Comparison of ENCODE assay signal across 8 cellular contexts in genomic region chr21:35840197-35840799, GRCh38.
DNase-seq lines count a peak whose midpoint lies in the region; ATAC-seq, FAIRE-seq and TF ChIP-seq lines count a peak whose summit lies in the region.

No MANE protein-coding gene starts in this region.

- peak; percentile 83 for FAIRE-seq in astrocyte (lab: Jason Lieb, UNC)

- H3K27me3 Mint-ChIP-seq in astrocyte (ENCODE audit: low read depth, unreplicated experiment): peaks cover 10% of the 10 kb centered on the region

- no peak overlapping the region for H2AFZ ChIP-seq in astrocyte (ENCODE audit: low read depth, low read length)

- no peak overlapping the region for H3K27ac ChIP-seq in astrocyte (ENCODE audit: low read depth, low read length)

- peak; percentile 95 for TF ChIP-seq CTCF in astrocyte (IDR thresholded peaks at IDR 0.05; ENCODE audit: insufficient read depth, low read depth, low read length)

- H4K20me1 ChIP-seq in astrocyte (ENCODE audit: insufficient read depth, low read length): no peaks in the 10 kb centered on the region

- ATAC-seq in GM18870 (IDR thresholded peaks at IDR 0.05; ENCODE audit: unreplicated experiment): no peak
- no peak for ATAC-seq in stimulated activated effector memory CD8-positive, alpha-beta T cell treated with anti-CD3 and anti-CD28 coated beads, Interleukin-12 subunit alpha, Interleukin-12 subunit beta, amount 100 ng/mL, for 72 hours

- no peaks in the 10 kb centered on the region for H3K4me1 Mint-ChIP-seq in astrocyte (ENCODE audit: low read depth, unreplicated experiment)
- H3K4me1 Mint-ChIP-seq in stimulated activated effector memory CD8-positive, alpha-beta T cell treated with anti-CD3 and anti-CD28 coated beads, Interleukin-12 subunit alpha, Interleukin-12 subunit beta, amount 100 ng/mL, for 72 hours: no peaks in the 10 kb centered on the region

- no peak overlapping the region for H3K4me3 ChIP-seq in astrocyte (ENCODE audit: insufficient read depth, low read depth, low read length)

- H3K36me3 ChIP-seq in astrocyte (ENCODE audit: insufficient read depth, low read length): no peaks in the 10 kb centered on the region

- H3K4me2 ChIP-seq in astrocyte (ENCODE audit: low read length): no peak overlapping the region

- no peaks in the 10 kb centered on the region for H3K9me3 ChIP-seq in astrocyte (ENCODE audit: insufficient read depth, low read depth, low read length)

- no peak overlapping the region for H3K4me3 Mint-ChIP-seq in astrocyte (ENCODE audit: unreplicated experiment)
- no peak overlapping the region for H3K4me3 Mint-ChIP-seq in stimulated activated effector memory CD8-positive, alpha-beta T cell treated with anti-CD3 and anti-CD28 coated beads, Interleukin-12 subunit alpha, Interleukin-12 subunit beta, amount 100 ng/mL, for 72 hours

- peaks cover 2% of the 10 kb centered on the region for H3K27me3 ChIP-seq in astrocyte (ENCODE audit: insufficient read depth, low read length)

- H3K79me2 ChIP-seq in astrocyte (ENCODE audit: insufficient read depth, low read length): no peaks in the 10 kb centered on the region

- H3K4me1 ChIP-seq in astrocyte (ENCODE audit: insufficient read depth, low read length): no peaks in the 10 kb centered on the region

- no peaks in the 10 kb centered on the region for H3K36me3 Mint-ChIP-seq in astrocyte (ENCODE audit: low read depth, unreplicated experiment)
- H3K36me3 Mint-ChIP-seq in stimulated activated effector memory CD8-positive, alpha-beta T cell treated with anti-CD3 and anti-CD28 coated beads, Interleukin-12 subunit alpha, Interleukin-12 subunit beta, amount 100 ng/mL, for 72 hours: no peaks in the 10 kb centered on the region

- H3K9ac ChIP-seq in astrocyte (ENCODE audit: low read length): no peak overlapping the region

- peak; percentile 68 for DNase-seq in G401 (ENCODE audit: low spot score)
- peak; percentile 82 for DNase-seq in M059J (ENCODE audit: low read depth)
- peak; percentile 8 for DNase-seq in SHP77 treated with DMSO at 0.1 percent for 48 hours (lab: John Stamatoyannopoulos, UW)
- peak; percentile 72 for DNase-seq in astrocyte (ENCODE audit: low read depth)
- DNase-seq in iPS DF 4.7 (ENCODE audit: extremely low read depth, low spot score): peak; percentile 36
- DNase-seq in stimulated activated CD4-positive, alpha-beta T cell treated with anti-CD3 and anti-CD28 coated beads, Interleukin-1b, Interleukin-23, amount 100 ng/mL, for 24 hours (ENCODE audit: low read depth in 4 of 4, low spot score in 1 of 4): peak; percentile 22 to 30 (median 28)
- DNase-seq in stimulated activated effector memory CD8-positive, alpha-beta T cell treated with anti-CD3 and anti-CD28 coated beads, Interleukin-12 subunit alpha, Interleukin-12 subunit beta, amount 100 ng/mL, for 72 hours (ENCODE audit: low spot score in 2 of 2): no peak

- in situ Hi-C loops in G401 (cut with HindIII; ENCODE audit: low sequenced_read_pairs): no loop called here

- peaks cover 7% of the 10 kb centered on the region for H3K9me3 Mint-ChIP-seq in astrocyte (ENCODE audit: unreplicated experiment)
- H3K9me3 Mint-ChIP-seq in stimulated activated effector memory CD8-positive, alpha-beta T cell treated with anti-CD3 and anti-CD28 coated beads, Interleukin-12 subunit alpha, Interleukin-12 subunit beta, amount 100 ng/mL, for 72 hours: no peaks in the 10 kb centered on the region

- no peak overlapping the region for H3K27ac Mint-ChIP-seq in astrocyte (ENCODE audit: unreplicated experiment)
- H3K27ac Mint-ChIP-seq in stimulated activated effector memory CD8-positive, alpha-beta T cell treated with anti-CD3 and anti-CD28 coated beads, Interleukin-12 subunit alpha, Interleukin-12 subunit beta, amount 100 ng/mL, for 72 hours: no peak overlapping the region

Comparison
In these comparisons a context has a peak if more than half of its experiments do, and no peak if none do; other contexts are left out.
1. DNase-seq: peak in G401 (single experiment), M059J (single experiment), SHP77 treated with DMSO at 0.1 percent for 48 hours (single experiment), astrocyte (single experiment), iPS DF 4.7 (single experiment) and stimulated activated CD4-positive, alpha-beta T cell treated with anti-CD3 and anti-CD28 coated beads, Interleukin-1b, Interleukin-23, amount 100 ng/mL, for 24 hours (4 of 4); none in stimulated activated effector memory CD8-positive, alpha-beta T cell treated with anti-CD3 and anti-CD28 coated beads, Interleukin-12 subunit alpha, Interleukin-12 subunit beta, amount 100 ng/mL, for 72 hours (0 of 2).